27 cellular contexts compared by ENCODE assay signal in genomic region chr6:1639430-1639829, GRCh38. TPM values are rescaled to one million over a fixed set of nuclear protein-coding genes. Genes with fewer than 3 reads are reported as not detected.
A peak's percentile ranks its signal among the peaks of the same experiment; 100 is the strongest.
DNase-seq lines count a peak whose midpoint lies in the region; ATAC-seq, FAIRE-seq and TF ChIP-seq lines count a peak whose summit lies in the region.
"Had no signal": no experiment of that assay in that cellular context is flagged by ENCODE, and none has a peak within 500 bp of the region (broad histone marks: within the 10 kb centered on the region; RNA-seq: fewer than 3 reads in every experiment).

No MANE protein-coding gene starts in this region.

- H2AFZ ChIP-seq in K562 (ENCODE audit: low read depth, low read length) = no peak overlapping the region

- H3K4me2 ChIP-seq in BLaER1 (peak overlapping the region; percentile 76; the same call in 1 of the 2 replicates), K562 (ENCODE audit: insufficient read depth, low read length) (no peak overlapping the region)

- H3K27me3 Mint-ChIP-seq in T-helper 17 cell = peaks cover 7% of the 10 kb centered on the region
- H3K27me3 Mint-ChIP-seq: CD4-positive, alpha-beta memory T cell; CD4-positive, CD25-positive, alpha-beta regulatory T cell; CD8-positive, alpha-beta memory T cell had no signal

- TF ChIP-seq CTCF in K562 (IDR thresholded peaks at IDR 0.05 in 2 of 3, conservative IDR thresholded peaks at IDR 0.05 in 1 of 3; ENCODE audit: insufficient read depth in 2 of 3, low read depth in 1 of 3, low read length in 3 of 3) = no peak
- no peak for TF ChIP-seq CTCF in transverse colon (IDR thresholded peaks at IDR 0.05)

- no TSS peak for BruUV-seq in K562 (replicated peaks; lab: Mats Ljungman, UMichigan)

- H3K27ac ChIP-seq in BLaER1 (no peak overlapping the region), K562 (ENCODE audit: extremely low read depth, low read depth, low read length) (no peak overlapping the region), transverse colon (no peak overlapping the region)
- H3K27ac ChIP-seq: 22Rv1; BLaER1 treated with 17β-estradiol and CSF1 and Interleukin-3, amounts not matched to agents 10 nM and 100 nM had no signal

- no peak overlapping the region for H3K27ac Mint-ChIP-seq in T-helper 17 cell
- H3K27ac Mint-ChIP-seq: CD4-positive, alpha-beta memory T cell; CD4-positive, CD25-positive, alpha-beta regulatory T cell had no signal

- FAIRE-seq in K562 (lab: Jason Lieb, UNC) = peak; percentile 52
- FAIRE-seq: A204.1, GM12878, GM12892, GM18507, GM19239 had no signal

- DNase-seq in K562 (ENCODE audit: extremely low read depth in 1 of 4, low spot score in 3 of 4) (no peak), posterior vena cava (ENCODE audit: low spot score) (peak; percentile 59), transverse colon (no peak), amygdala (lab: John Stamatoyannopoulos, UW) (no peak), T-helper 17 cell (no peak)
- DNase-seq: ACHN; BE2C; CD4-positive, alpha-beta memory T cell; CD4-positive, CD25-positive, alpha-beta regulatory T cell; CD8-positive, alpha-beta memory T cell; COR-L47; DMS 273 treated with DMSO at 0.1 percent for 48 hours; DMS153; DMS53; DMS79; DND-41; EL; GDM1 had no signal

- no peaks in the 10 kb centered on the region for H3K9me3 ChIP-seq in BLaER1
- H3K9me3 ChIP-seq in K562 (replicated peaks; ENCODE audit: control insufficient read depth, insufficient read depth, low read depth, low read length) = no peaks in the 10 kb centered on the region
- H3K9me3 ChIP-seq in transverse colon = no peaks in the 10 kb centered on the region
- H3K9me3 ChIP-seq in T-helper 17 cell (ENCODE audit: control insufficient read depth, low read length, poor library complexity, severe bottlenecking) = no peaks in the 10 kb centered on the region
- H3K9me3 ChIP-seq: BE2C; BLaER1 treated with 17β-estradiol and CSF1 and Interleukin-3, amounts not matched to agents 10 nM and 100 nM had no signal

- H3K9me1 ChIP-seq in K562 (ENCODE audit: control insufficient read depth, insufficient read depth, low read length) = no peaks in the 10 kb centered on the region

- intact Hi-C loops in K562 (cut with micrococcal nuclease) = no loop called here
- intact Hi-C loops in posterior vena cava (cut with DNase I) = no loop called here
- intact Hi-C loops in transverse colon (cut with DNase I; ENCODE audit: low total_unique reads) = no loop called here

- H3K27me3 ChIP-seq in BLaER1 (no peaks in the 10 kb centered on the region), K562 (ENCODE audit: control insufficient read depth in 2 of 2, insufficient read depth in 2 of 2, low read length in 2 of 2) (peaks cover 14 to 80% of the 10 kb centered on the region in 2 experiments; a peak in 4 of 5 replicates), transverse colon (no peaks in the 10 kb centered on the region)
- H3K27me3 ChIP-seq: BE2C had no signal

- peaks cover 2% of the 10 kb centered on the region for H3K4me1 Mint-ChIP-seq in T-helper 17 cell
- H3K4me1 Mint-ChIP-seq: CD4-positive, alpha-beta memory T cell; CD4-positive, CD25-positive, alpha-beta regulatory T cell; CD8-positive, alpha-beta memory T cell had no signal

- no peaks in the 10 kb centered on the region for H3K36me3 ChIP-seq in BLaER1
- no peaks in the 10 kb centered on the region for H3K36me3 ChIP-seq in K562 (ENCODE audit: control insufficient read depth, insufficient read depth, low read length)
- no peaks in the 10 kb centered on the region for H3K36me3 ChIP-seq in transverse colon
- H3K36me3 ChIP-seq: BE2C; BLaER1 treated with 17β-estradiol and CSF1 and Interleukin-3, amounts not matched to agents 10 nM and 100 nM had no signal

- TF ChIP-seq POLR2A in K562 (conservative IDR thresholded peaks at IDR 0.05) (no peak), transverse colon (IDR thresholded peaks at IDR 0.05) (no peak)

- ATAC-seq in K562 = no peak
- no peak for ATAC-seq in T-helper 17 cell
- ATAC-seq: GM12878 had no signal

- whole genome bisulfite sequencing in K562 (ENCODE audit: insufficient coverage, low coverage, missing lambda C conversion rate) = 6% methylated on average over 9 of the region's 9 CpGs
- WGBS in transverse colon (ENCODE audit: low coverage in 1 of 2), 2 donors = 86% methylated on average over 9 of the region's 9 CpGs; no CpG with 5 or more reads in 1 of the 2 donors

- peaks cover 2% of the 10 kb centered on the region for H3K36me3 Mint-ChIP-seq in T-helper 17 cell (ENCODE audit: low read depth)

- TF ChIP-seq EP300 in K562 (IDR thresholded peaks at IDR 0.05; ENCODE audit: low read length) (no peak), transverse colon (IDR thresholded peaks at IDR 0.05; ENCODE audit: low read depth) (no peak)

- POLR2A ChIA-PET in K562 (lab: Yijun Ruan, JAX) = interaction anchor here (1.6 kb wide), 1 partner anchor 9 kb away, joined by 4 read pairs; no protein-coding TSS in a partner anchor

- H4K20me1 ChIP-seq in BLaER1 (no peaks in the 10 kb centered on the region), K562 (replicated peaks; ENCODE audit: control insufficient read depth, insufficient read depth, low read length) (peaks cover 21% of the 10 kb centered on the region)

- H3K79me2 ChIP-seq in K562 (ENCODE audit: control insufficient read depth, insufficient read depth, low read length) = no peaks in the 10 kb centered on the region

- no peak overlapping the region for H3K4me3 Mint-ChIP-seq in T-helper 17 cell
- H3K4me3 Mint-ChIP-seq: CD14-positive monocyte; CD4-positive, alpha-beta memory T cell; CD8-positive, alpha-beta memory T cell had no signal

- no peak overlapping the region for H3K9ac ChIP-seq in BLaER1
- no peak overlapping the region for H3K9ac ChIP-seq in K562 (ENCODE audit: insufficient read depth in 1 of 2, low read depth in 2 of 2, low read length in 2 of 2)
- H3K9ac ChIP-seq: BLaER1 treated with 17β-estradiol and CSF1 and Interleukin-3, amounts not matched to agents 10 nM and 100 nM had no signal

- CTCF ChIA-PET in K562 (lab: Yijun Ruan, JAX; ENCODE audit: low intra/inter-chr PET ratio) = no interaction called here

- H3K4me1 ChIP-seq in BLaER1 (peaks cover 78% of the 10 kb centered on the region), K562 (replicated peaks in 1 of 2; ENCODE audit: control insufficient read depth in 2 of 2, insufficient read depth in 2 of 2, low read length in 2 of 2) (peaks cover 0 to 8% of the 10 kb centered on the region in 2 experiments; a peak in 1 of 5 replicates), transverse colon (no peaks in the 10 kb centered on the region)

- in situ Hi-C loops in K562 (cut with MboI) (no loop called here), transverse colon (cut with MboI; ENCODE audit: low pct_ligation_motif_present in 1 of 4, low pct_unique_long_range_greater_than_20kb in 1 of 4, low sequenced_read_pairs in 3 of 4) (no loop called here)

- TF ChIP-seq RAD21 in K562 (CRISPR knock-in tag; conservative IDR thresholded peaks at IDR 0.05 in 1 of 2, IDR thresholded peaks at IDR 0.05 in 1 of 2) = no peak

- H3K4me3 ChIP-seq in BLaER1 = no peak overlapping the region
- no peak overlapping the region for H3K4me3 ChIP-seq in K562
- no peak overlapping the region for H3K4me3 ChIP-seq in transverse colon
- H3K4me3 ChIP-seq: BLaER1 treated with 17β-estradiol and CSF1 and Interleukin-3, amounts not matched to agents 10 nM and 100 nM; GM12878 had no signal

TF ChIP-seq in K562, 482 proteins besides CTCF, POLR2A, EP300 and RAD21 (continues in another document):
- no peak for TF ChIP-seq PCBP2 (IDR thresholded peaks at IDR 0.05; ENCODE audit: low read depth, low read length, poor library complexity, severe bottlenecking)
- TF ChIP-seq GABPA (tag; conservative IDR thresholded peaks at IDR 0.05; ENCODE audit: low read depth) = no peak
- no peak for TF ChIP-seq TBL1XR1 (IDR thresholded peaks at IDR 0.05; ENCODE audit: low read length in 2 of 2)
- TF ChIP-seq KLF13 (tag; IDR thresholded peaks at IDR 0.05; ENCODE audit: borderline replicate concordance, low read depth) = no peak
- TF ChIP-seq ZNF75A (CRISPR knock-in tag; IDR thresholded peaks at IDR 0.05) = no peak
- no peak for TF ChIP-seq RBM15 (IDR thresholded peaks at IDR 0.05; ENCODE audit: insufficient read depth, low read length)
- TF ChIP-seq FOXP4 (CRISPR knock-in tag; IDR thresholded peaks at IDR 0.05; ENCODE audit: borderline replicate concordance) = no peak

RNA-seq across cellular contexts. Expression of gene FOXC1, which starts 29.7 kb away (rescaled TPM):
- not detected in 2 replicates for total RNA-seq in K562 (2011; cell fraction: chromatin; rRNA removed; ENCODE audit: low replicate concordance)
- not detected in 2 replicates for total RNA-seq in K562 (2011; cell fraction: nucleolus; rRNA removed)
- total RNA-seq in K562 (2011; cell fraction: nucleoplasm; rRNA removed) = not detected in 2 replicates
- not detected in 2 replicates for total RNA-seq in K562 (2014; rRNA removed)
- total RNA-seq in K562 (2014; rRNA removed; fragmentation: Illumina TruSeq; extraction: Trizol) = not detected in 2 replicates
- total RNA-seq in K562 (2015; rRNA removed; fragmentation: Illumina TruSeq; extraction: Trizol) = not detected in 2 replicates
- 0.07 TPM in 1 of 2 replicates, not detected in the other for total RNA-seq in K562 (2021)
- polyA plus RNA-seq in K562 (2011; rRNA removed) = not detected in 2 replicates
- polyA plus RNA-seq in K562 (2011; cell fraction: cytosol; rRNA removed) = not detected in 2 replicates
- polyA plus RNA-seq in K562 (2011; cell fraction: nucleus; rRNA removed) = not detected in 2 replicates
- polyA plus RNA-seq in K562 (2012) = not detected in 2 replicates
- not detected in 2 replicates for polyA plus RNA-seq in K562 (2014; fragmentation: Illumina TruSeq; extraction: Trizol)
- not detected for polyA plus RNA-seq in K562 (2014; fragmentation: Nextera tagmentation; extraction: Ambion mirVana)
- polyA plus RNA-seq in K562 (2014; rRNA removed) = not detected in 2 replicates
- not detected in 2 replicates for polyA minus RNA-seq in K562 (2011; rRNA and poly(A)+ RNA removed)
- 0.19 and 0.46 TPM in 2 replicates for polyA minus RNA-seq in K562 (2011; cell fraction: cytosol; rRNA and poly(A)+ RNA removed)
- polyA minus RNA-seq in K562 (2011; cell fraction: nucleus; rRNA and poly(A)+ RNA removed) = under 0.01 TPM in 1 of 2 replicates, not detected in the other
- total RNA-seq in posterior vena cava = 10 to 100 TPM; 27.6 to 33.5 TPM
- under 1 TPM; 0.75 to 0.96 (median 0.79) TPM for total RNA-seq in transverse colon
- under 1 TPM in 1 of 2 donors, not detected in 1; 0.21 TPM for total RNA-seq in T-helper 17 cell
- total RNA-seq: CD4-positive, alpha-beta memory T cell; CD4-positive, CD25-positive, alpha-beta regulatory T cell; CD8-positive, alpha-beta memory T cell had no signal
- polyA plus RNA-seq: CD14-positive monocyte; CD4-positive, alpha-beta memory T cell; CD4-positive, CD25-positive, alpha-beta regulatory T cell; CD8-positive, alpha-beta memory T cell had no signal

Comparison
In these comparisons a context has a peak if more than half of its experiments do, and no peak if none do; other contexts are left out.
1. RNA of gene FOXC1, which starts 29.7 kb away (total RNA-seq): 27.6 to 33.5 TPM in posterior vena cava; 0.75 to 0.96 TPM in transverse colon, 0.21 TPM in T-helper 17 cell and 0.07 TPM in K562; every median in the first group is over 10 times any median in the second.